11 cellular contexts compared by ENCODE assay signal in genomic region chr13:30927188-30927587, GRCh38. TPM values are rescaled to one million over a fixed set of nuclear protein-coding genes. Genes with fewer than 3 reads are reported as not detected.
DNase-seq lines count a peak whose midpoint lies in the region; ATAC-seq, FAIRE-seq and TF ChIP-seq lines count a peak whose summit lies in the region.
"Not testable (repeated sequence)": the region's sequence is repeated elsewhere in the genome, so short reads cannot be mapped to it uniquely, and the experiment has no call there.
"Had no signal": no experiment of that assay in that cellular context is flagged by ENCODE, and none has a peak within 500 bp of the region (broad histone marks: within the 10 kb centered on the region; RNA-seq: fewer than 3 reads in every experiment).

No MANE protein-coding gene starts in this region.

- H3K4ac ChIP-seq in mesenchymal stem cell (ENCODE audit: low read depth in 1 of 2, low read length in 2 of 2) = not testable (repeated sequence)

- peak; percentile 60 for DNase-seq in Caki2 (ENCODE audit: low read depth)
- DNase-seq in HT1080 (ENCODE audit: low read depth) = peak; percentile 45
- peak; percentile 10 for DNase-seq in activated CD4-positive, alpha-beta T cell treated with anti-CD3 and anti-CD28 coated beads for 36 hours
- peak; percentile 64 for DNase-seq in astrocyte (ENCODE audit: low read depth)
- peak; percentile 86 for DNase-seq in choroid plexus epithelial cell (ENCODE audit: low read depth)
- peak; percentile 28 for DNase-seq in fibroblast of villous mesenchyme (ENCODE audit: low read depth)
- DNase-seq in mesenchymal stem cell = peak; percentile 28
- DNase-seq in stimulated activated effector memory CD8-positive, alpha-beta T cell treated with anti-CD3 and anti-CD28 coated beads, Interleukin-12 subunit alpha, Interleukin-12 subunit beta, amount 100 ng/mL, for 72 hours (ENCODE audit: low spot score in 2 of 2) = not testable (repeated sequence)

- peaks cover 18% of the 10 kb centered on the region for H3K4me1 Mint-ChIP-seq in activated CD4-positive, alpha-beta T cell treated with anti-CD3 and anti-CD28 coated beads for 36 hours
- H3K4me1 Mint-ChIP-seq in astrocyte (ENCODE audit: low read depth, unreplicated experiment) = peaks cover 17% of the 10 kb centered on the region
- not testable (repeated sequence) for H3K4me1 Mint-ChIP-seq in stimulated activated effector memory CD8-positive, alpha-beta T cell treated with anti-CD3 and anti-CD28 coated beads, Interleukin-12 subunit alpha, Interleukin-12 subunit beta, amount 100 ng/mL, for 72 hours

- not testable (repeated sequence) for TF ChIP-seq CTCF in astrocyte (IDR thresholded peaks at IDR 0.05; ENCODE audit: insufficient read depth, low read depth, low read length); choroid plexus epithelial cell (conservative IDR thresholded peaks at IDR 0.05; ENCODE audit: low read depth, low read length); fibroblast of villous mesenchyme (IDR thresholded peaks at IDR 0.05; ENCODE audit: insufficient read depth, low read depth, low read length)

- not testable (repeated sequence) for H2BK12ac ChIP-seq in mesenchymal stem cell (ENCODE audit: low read length in 2 of 2)

- H3K79me1 ChIP-seq in mesenchymal stem cell (replicated peaks; ENCODE audit: low read length, poor library complexity, severe bottlenecking) = not testable (repeated sequence)

- H4K20me1 ChIP-seq in astrocyte (ENCODE audit: insufficient read depth, low read length) = not testable (repeated sequence)

- not testable (repeated sequence) for H3K9me3 Mint-ChIP-seq in activated CD4-positive, alpha-beta T cell treated with anti-CD3 and anti-CD28 coated beads for 36 hours (ENCODE audit: low read depth); astrocyte (ENCODE audit: unreplicated experiment); stimulated activated effector memory CD8-positive, alpha-beta T cell treated with anti-CD3 and anti-CD28 coated beads, Interleukin-12 subunit alpha, Interleukin-12 subunit beta, amount 100 ng/mL, for 72 hours

- 91% methylated on average over 3 of the region's 3 CpGs for WGBS in mesenchymal stem cell

- H2AK5ac ChIP-seq in mesenchymal stem cell (ENCODE audit: low read length, severe bottlenecking) = not testable (repeated sequence)

- not testable (repeated sequence) for H3K27me3 ChIP-seq in astrocyte (ENCODE audit: insufficient read depth, low read length); mesenchymal stem cell (ENCODE audit: control insufficient read depth in 1 of 2, insufficient read depth in 1 of 2, low read length in 2 of 2)

- not testable (repeated sequence) for H4K91ac ChIP-seq in mesenchymal stem cell (ENCODE audit: low read length)

- H3K79me2 ChIP-seq in astrocyte (ENCODE audit: insufficient read depth, low read length) = not testable (repeated sequence)

- not testable (repeated sequence) for H3K4me3 ChIP-seq in astrocyte (ENCODE audit: insufficient read depth, low read depth, low read length); choroid plexus epithelial cell (ENCODE audit: low read depth, low read length); fibroblast of villous mesenchyme (ENCODE audit: low read depth, low read length); mesenchymal stem cell (ENCODE audit: insufficient read depth in 1 of 2, low read depth in 1 of 2, low read length in 2 of 2)

- POLR2A ChIA-PET in activated CD4-positive, alpha-beta T cell treated with anti-CD3 and anti-CD28 coated beads for 36 hours (lab: Charles Lee) = not testable (repeated sequence)

- H3K27ac ChIP-seq in astrocyte (ENCODE audit: low read depth, low read length) = not testable (repeated sequence)
- peak overlapping the region; percentile 8 for H3K27ac ChIP-seq in mesenchymal stem cell (ENCODE audit: low read length, poor library complexity, severe bottlenecking)

- H3K4me2 ChIP-seq in astrocyte (ENCODE audit: low read length); mesenchymal stem cell (ENCODE audit: low read length, poor library complexity, severe bottlenecking): not testable (repeated sequence)

- H3K14ac ChIP-seq in mesenchymal stem cell (ENCODE audit: low read length in 2 of 2) = not testable (repeated sequence)

- not testable (repeated sequence) for H3K36me3 ChIP-seq in astrocyte (ENCODE audit: insufficient read depth, low read length)
- peaks cover 0 to 42% of the 10 kb centered on the region in 2 experiments for H3K36me3 ChIP-seq in mesenchymal stem cell (ENCODE audit: control insufficient read depth in 1 of 2, insufficient read depth in 2 of 2, low read depth in 1 of 2, low read length in 2 of 2)

- H3K27me3 Mint-ChIP-seq in activated CD4-positive, alpha-beta T cell treated with anti-CD3 and anti-CD28 coated beads for 36 hours = peaks cover 35% of the 10 kb centered on the region
- not testable (repeated sequence) for H3K27me3 Mint-ChIP-seq in astrocyte (ENCODE audit: low read depth, unreplicated experiment)

- H3K9me3 ChIP-seq in astrocyte (ENCODE audit: insufficient read depth, low read depth, low read length); mesenchymal stem cell (ENCODE audit: control insufficient read depth, low read length): not testable (repeated sequence)

- CTCF ChIA-PET in activated CD4-positive, alpha-beta T cell treated with anti-CD3 and anti-CD28 coated beads for 36 hours (lab: Charles Lee) = not testable (repeated sequence)

- intact Hi-C loops in activated CD4-positive, alpha-beta T cell treated with anti-CD3 and anti-CD28 coated beads for 36 hours (cut with DNase I, micrococcal nuclease) = loop anchor here (1.0 to 5.0 kb wide), 2 partner anchors 110 to 118 kb away; no protein-coding TSS in a partner anchor

- not testable (repeated sequence) for H2BK15ac ChIP-seq in mesenchymal stem cell (ENCODE audit: low read depth, poor library complexity, severe bottlenecking)

- H3K18ac ChIP-seq in mesenchymal stem cell (ENCODE audit: low read depth in 1 of 2, low read length in 2 of 2) = not testable (repeated sequence)

- not testable (repeated sequence) for H3K9ac ChIP-seq in astrocyte (ENCODE audit: low read length); mesenchymal stem cell (ENCODE audit: low read length)

- not testable (repeated sequence) for H2BK120ac ChIP-seq in mesenchymal stem cell (ENCODE audit: low read depth, low read length)

- H4K8ac ChIP-seq in mesenchymal stem cell (ENCODE audit: low read length) = not testable (repeated sequence)

- H3K23ac ChIP-seq in mesenchymal stem cell (ENCODE audit: low read length in 2 of 2) = not testable (repeated sequence)

- not testable (repeated sequence) for H3K36me3 Mint-ChIP-seq in activated CD4-positive, alpha-beta T cell treated with anti-CD3 and anti-CD28 coated beads for 36 hours (ENCODE audit: low read depth); astrocyte (ENCODE audit: low read depth, unreplicated experiment); stimulated activated effector memory CD8-positive, alpha-beta T cell treated with anti-CD3 and anti-CD28 coated beads, Interleukin-12 subunit alpha, Interleukin-12 subunit beta, amount 100 ng/mL, for 72 hours

- H2BK5ac ChIP-seq in mesenchymal stem cell (ENCODE audit: low read depth, low read length, poor library complexity, severe bottlenecking) = not testable (repeated sequence)

- in situ Hi-C loops in Caki2 (cut with HindIII; ENCODE audit: low pct_unique_long_range_greater_than_20kb, low sequenced_read_pairs) = not testable (repeated sequence)

- H2AFZ ChIP-seq in astrocyte (ENCODE audit: low read depth, low read length); mesenchymal stem cell (ENCODE audit: low read depth, low read length): not testable (repeated sequence)

- peak; percentile 69 for ATAC-seq in activated CD4-positive, alpha-beta T cell treated with anti-CD3 and anti-CD28 coated beads for 36 hours
- ATAC-seq in stimulated activated effector memory CD8-positive, alpha-beta T cell treated with anti-CD3 and anti-CD28 coated beads, Interleukin-12 subunit alpha, Interleukin-12 subunit beta, amount 100 ng/mL, for 72 hours = peak; percentile 44

- not testable (repeated sequence) for H3K27ac Mint-ChIP-seq in activated CD4-positive, alpha-beta T cell treated with anti-CD3 and anti-CD28 coated beads for 36 hours; stimulated activated effector memory CD8-positive, alpha-beta T cell treated with anti-CD3 and anti-CD28 coated beads, Interleukin-12 subunit alpha, Interleukin-12 subunit beta, amount 100 ng/mL, for 72 hours
- H3K27ac Mint-ChIP-seq in astrocyte (ENCODE audit: unreplicated experiment) = peak overlapping the region; percentile 1

- not testable (repeated sequence) for H3K4me3 Mint-ChIP-seq in activated CD4-positive, alpha-beta T cell treated with anti-CD3 and anti-CD28 coated beads for 36 hours; astrocyte (ENCODE audit: unreplicated experiment); stimulated activated effector memory CD8-positive, alpha-beta T cell treated with anti-CD3 and anti-CD28 coated beads, Interleukin-12 subunit alpha, Interleukin-12 subunit beta, amount 100 ng/mL, for 72 hours

- H3K4me1 ChIP-seq in astrocyte (ENCODE audit: insufficient read depth, low read length); mesenchymal stem cell (ENCODE audit: control insufficient read depth, insufficient read depth, low read depth, low read length): not testable (repeated sequence)

- not testable (repeated sequence) for FAIRE-seq in astrocyte (lab: Jason Lieb, UNC)

RNA-seq across cellular contexts. Expression of gene TEX26, which starts 5.3 kb away (rescaled TPM):
- total RNA-seq in Caki2 (2014; rRNA removed; shearing (Covaris generic); ENCODE audit: low replicate concordance) = not detected in 2 replicates
- total RNA-seq in HT1080 (2014; rRNA removed; shearing (Covaris generic)) = not detected in 2 replicates
- not detected in 2 replicates for polyA plus RNA-seq in HT1080 (2015; cell fraction: cytosol; rRNA removed)
- polyA plus RNA-seq in HT1080 (2015; cell fraction: nucleus; rRNA removed) = not detected in 2 replicates
- not detected for total RNA-seq in activated CD4-positive, alpha-beta T cell treated with anti-CD3 and anti-CD28 coated beads for 36 hours
- not detected in 2 replicates for total RNA-seq in astrocyte
- total RNA-seq in fibroblast of villous mesenchyme = under 0.01 TPM in 1 of 2 replicates, not detected in the other
- polyA plus RNA-seq in mesenchymal stem cell (2013, experiment 1 of 2) = 0.11 TPM
- 0.16 TPM for polyA plus RNA-seq in mesenchymal stem cell (2013, experiment 2 of 2)
- total RNA-seq: H1, OCI-LY7 had no signal
- polyA plus RNA-seq: A549, H1 had no signal

RNA-seq across cellular contexts. Expression of gene MEDAG, which starts 21.1 kb away (rescaled TPM):
- total RNA-seq in Caki2 (2014; rRNA removed; shearing (Covaris generic); ENCODE audit: low replicate concordance) = not detected in 2 replicates
- not detected in 2 replicates for total RNA-seq in HT1080 (2014; rRNA removed; shearing (Covaris generic))
- not detected in 2 replicates for polyA plus RNA-seq in HT1080 (2015; cell fraction: cytosol; rRNA removed)
- not detected in 2 replicates for polyA plus RNA-seq in HT1080 (2015; cell fraction: nucleus; rRNA removed)
- total RNA-seq in activated CD4-positive, alpha-beta T cell treated with anti-CD3 and anti-CD28 coated beads for 36 hours = not detected
- total RNA-seq in astrocyte = 1.2 and 1.5 TPM in 2 replicates
- total RNA-seq in fibroblast of villous mesenchyme = 12.1 and 20.0 TPM in 2 replicates
- polyA plus RNA-seq in mesenchymal stem cell (2013, experiment 1 of 2) = 1.5 TPM
- 1.6 TPM for polyA plus RNA-seq in mesenchymal stem cell (2013, experiment 2 of 2)
